1 cellular context compared by ENCODE assay signal in genomic region chr17:27575100-27575911, GRCh38.
TF ChIP-seq lines count a peak whose summit lies in the region.

No MANE protein-coding gene starts in this region.

TF ChIP-seq in K562, 482 proteins besides CTCF, POLR2A, EP300 and RAD21 (continued from another document and continues in another):
- TF ChIP-seq CHAMP1 (IDR thresholded peaks at IDR 0.05) (no peak), ZNF436 (CRISPR knock-in tag; IDR thresholded peaks at IDR 0.05) (no peak), RBM34 (IDR thresholded peaks at IDR 0.05; ENCODE audit: borderline replicate concordance, insufficient read depth, low read length) (no peak), ZBTB7A (IDR thresholded peaks at IDR 0.05; ENCODE audit: borderline replicate concordance, control insufficient read depth, low read depth, low read length) (no peak), SMARCE1 (IDR thresholded peaks at IDR 0.05) (no peak), SIX5 (IDR thresholded peaks at IDR 0.05; ENCODE audit: borderline replicate concordance in 1 of 2, insufficient read depth in 1 of 2, low read depth in 1 of 2, low read length in 2 of 2) (no peak), ZNF699 (CRISPR knock-in tag; IDR thresholded peaks at IDR 0.05; ENCODE audit: insufficient replicate concordance) (no peak), DNMT1 (IDR thresholded peaks at IDR 0.05) (no peak), SMAD1 (IDR thresholded peaks at IDR 0.05; ENCODE audit: low read depth, low read length, partially characterized antibody) (no peak), UBTF (IDR thresholded peaks at IDR 0.05; ENCODE audit: borderline replicate concordance in 1 of 2, low read depth in 2 of 2, low read length in 2 of 2) (no peak), DDX20 (tag; IDR thresholded peaks at IDR 0.05; ENCODE audit: low read depth) (peak; percentile 96), KDM1A (IDR thresholded peaks at IDR 0.05) (no peak), PTBP1 (IDR thresholded peaks at IDR 0.05; ENCODE audit: low read depth, low read length) (no peak), HMGXB4 (CRISPR knock-in tag; IDR thresholded peaks at IDR 0.05) (no peak), ELF4 (CRISPR knock-in tag; IDR thresholded peaks at IDR 0.05) (peak; percentile 80; the same call in 1 of the 2 replicates), RBFOX2 (IDR thresholded peaks at IDR 0.05; ENCODE audit: low read depth, low read length) (peak; percentile 56; the same call in 1 of the 2 replicates), E2F5 (CRISPR knock-in tag; IDR thresholded peaks at IDR 0.05) (no peak), POLR3G (IDR thresholded peaks at IDR 0.05; ENCODE audit: extremely low read depth, insufficient read length, insufficient replicate concordance) (no peak), ZNF140 (CRISPR knock-in tag; IDR thresholded peaks at IDR 0.05) (no peak), ILF3 (IDR thresholded peaks at IDR 0.05; ENCODE audit: borderline replicate concordance) (no peak), PHF20 (IDR thresholded peaks at IDR 0.05; ENCODE audit: partially characterized antibody) (no peak), PATZ1 (CRISPR knock-in tag; IDR thresholded peaks at IDR 0.05; ENCODE audit: borderline replicate concordance) (peak; percentile 91), MITF (IDR thresholded peaks at IDR 0.05) (no peak), U2AF1 (optimal IDR thresholded peaks at IDR 0.05; ENCODE audit: low read depth, low read length) (no peak), ZNF133 (CRISPR knock-in tag; IDR thresholded peaks at IDR 0.05) (peak; percentile 97), MAFF (IDR thresholded peaks at IDR 0.05; ENCODE audit: low read length) (0 out of 2 replicates have a peak, but pooled peaks have one; percentile 2), ZKSCAN3 (CRISPR knock-in tag; IDR thresholded peaks at IDR 0.05) (peak; percentile 55; the same call in 1 of the 2 replicates), GTF2A2 (tag; IDR thresholded peaks at IDR 0.05) (peak; percentile 94), ZBTB49 (CRISPR knock-in tag; IDR thresholded peaks at IDR 0.05; ENCODE audit: borderline replicate concordance) (no peak), ZNF655 (CRISPR knock-in tag; IDR thresholded peaks at IDR 0.05) (no peak), HDAC8 (tag; IDR thresholded peaks at IDR 0.05) (peak; percentile 97), ZBTB12 (CRISPR knock-in tag; IDR thresholded peaks at IDR 0.05) (peak; percentile 84), ZNF212 (CRISPR knock-in tag; IDR thresholded peaks at IDR 0.05) (peak; percentile 84), PRMT5 (CRISPR knock-in tag; IDR thresholded peaks at IDR 0.05) (no peak), ZBTB5 (IDR thresholded peaks at IDR 0.05) (no peak), TBL1XR1 (IDR thresholded peaks at IDR 0.05; ENCODE audit: low read length in 2 of 2) (peak in 1 of 2 experiments; percentile 59; a peak in 2 of 4 replicates), XRCC5 (IDR thresholded peaks at IDR 0.05; ENCODE audit: low read depth, low read length) (no peak), NR0B1 (IDR thresholded peaks at IDR 0.05; ENCODE audit: partially characterized antibody) (no peak), GTF2F1 (IDR thresholded peaks at IDR 0.05; ENCODE audit: low read depth, low read length) (no peak), ZNF217 (CRISPR knock-in tag; IDR thresholded peaks at IDR 0.05) (no peak), MED1 (CRISPR knock-in tag; IDR thresholded peaks at IDR 0.05; ENCODE audit: borderline replicate concordance) (no peak), NCOR1 (IDR thresholded peaks at IDR 0.05) (peak; percentile 53), C11orf30 (IDR thresholded peaks at IDR 0.05; ENCODE audit: low read depth) (no peak)
